Comparison of ENCODE assay signal across 8 cellular contexts in genomic region chr10:59362184-59362966, GRCh38. TPM values are rescaled to one million over a fixed set of nuclear protein-coding genes. Genes with fewer than 3 reads are reported as not detected.
DNase-seq lines count a peak whose midpoint lies in the region; ATAC-seq and TF ChIP-seq lines count a peak whose summit lies in the region.

Gene FAM13C, minus strand, starts transcription at chr10:59362549. Its CDS starts 89 bp downstream, at chr10:59362460.

- CTCF ChIA-PET in Calu3 (lab: Charles Lee), result interaction anchor here (1.0 kb wide), 1 partner anchor 10 kb away, joined by 3 read pairs; no protein-coding TSS in a partner anchor

- peaks cover 37% of the 10 kb centered on the region for H3K27me3 ChIP-seq in iPS-18a (ENCODE audit: control insufficient read depth, insufficient read depth, low read length)

- H3K4me3 Mint-ChIP-seq in Calu3 (ENCODE audit: low read depth, unreplicated experiment), result peak within 1 kb of the TSS; percentile 66

- no TSS peak for BruUV-seq in Calu3 (replicated peaks; lab: Mats Ljungman, UMichigan)

- H3K36me3 Mint-ChIP-seq in Calu3 (ENCODE audit: insufficient read depth, unreplicated experiment), result peaks cover 13% of the 10 kb centered on the region

- H3K4me1 ChIP-seq in iPS-18a (ENCODE audit: control insufficient read depth, low read depth, low read length), result peaks cover 12% of the 10 kb centered on the region

- H3K27ac Mint-ChIP-seq in Calu3 (ENCODE audit: unreplicated experiment), result no peak within 1 kb of the TSS

- H3K9me3 ChIP-seq in iPS-18a (ENCODE audit: control insufficient read depth, low read depth, low read length), result no peaks in the 10 kb centered on the region

- peaks cover 8% of the 10 kb centered on the region for H3K4me1 Mint-ChIP-seq in Calu3 (ENCODE audit: low read depth, unreplicated experiment)

- H3K36me3 ChIP-seq in iPS-18a (ENCODE audit: control insufficient read depth, low read depth, low read length), result no peaks in the 10 kb centered on the region

- peaks cover 35% of the 10 kb centered on the region for H3K27me3 Mint-ChIP-seq in Calu3 (ENCODE audit: unreplicated experiment)

- ATAC-seq in HG02610 (IDR thresholded peaks at IDR 0.05; ENCODE audit: unreplicated experiment), result peak; percentile 61
- peak; percentile 71 for ATAC-seq in sciatic nerve
- no peak for ATAC-seq in GM19452 (IDR thresholded peaks at IDR 0.05; ENCODE audit: unreplicated experiment)

- H3K4me3 ChIP-seq in iPS-18a (ENCODE audit: low read length), result peak within 1 kb of the TSS; percentile 79

- H3K9me3 Mint-ChIP-seq in Calu3 (ENCODE audit: low read depth, unreplicated experiment), result no peaks in the 10 kb centered on the region

- H3K27ac ChIP-seq in iPS-18a (ENCODE audit: low read length), result no peak within 1 kb of the TSS

- peak within 1 kb of the TSS; percentile 78 for H3K9ac ChIP-seq in iPS-18a (ENCODE audit: low read length)

- intact Hi-C loops in Calu3 (cut with micrococcal nuclease; ENCODE audit: unreplicated experiment) (no loop called here), sciatic nerve (cut with DNase I) (no loop called here)

- DNase-seq in Calu3 (peak; percentile 73), NCI-H748 (lab: John Stamatoyannopoulos, UW; ENCODE audit: unreplicated experiment) (peak; percentile 86), brain pericyte (ENCODE audit: low read depth, low spot score) (peak; percentile 20), sciatic nerve (ENCODE audit: low spot score) (peak; percentile 64), SIG-M5 (lab: John Stamatoyannopoulos, UW) (no peak)

- no peak for TF ChIP-seq CTCF in Calu3 (IDR thresholded peaks at IDR 0.05; ENCODE audit: unreplicated experiment)

RNA-seq across cellular contexts. Expression of gene FAM13C, which starts in this region (rescaled TPM):
- total RNA-seq in Calu3 (2022) (not detected in 2 replicates), sciatic nerve (25.0 TPM)

Comparison
In these comparisons a context has a peak if more than half of its experiments do, and no peak if none do; other contexts are left out.
1. RNA of gene FAM13C (total RNA-seq): 25.0 TPM in sciatic nerve (single experiment); not detected in Calu3; every median in the first group is over 10 times any median in the second.
2. Peak in DNase-seq in Calu3; RNA of the gene not detected or under 1 TPM.